ENCODE assay signal across 32 cellular contexts in genomic region chr11:127018683-127019279, GRCh38. TPM values are rescaled to one million over a fixed set of nuclear protein-coding genes. Genes with fewer than 3 reads are reported as not detected.
"Had no signal": no experiment of that assay in that cellular context is flagged by ENCODE, and none has a peak within 500 bp of the region (broad histone marks: within the 10 kb centered on the region; RNA-seq: fewer than 3 reads in every experiment).

No MANE protein-coding gene starts in this region.

- H3K9me3 ChIP-seq: ascending aorta had no signal

- H3K4me1 ChIP-seq: ascending aorta had no signal

- H3K27ac Mint-ChIP-seq: activated B cell treated with CpG ODN at 0.5 μM for 24 hours; activated CD4-positive, alpha-beta memory T cell treated with anti-CD3 and anti-CD28 coated beads for 36 hours; activated CD4-positive, alpha-beta T cell treated with anti-CD3 and anti-CD28 coated beads, Interleukin-2, amount 10 ng/mL, durations not matched to agents 24 days and 14 days; activated CD8-positive, alpha-beta memory T cell treated with anti-CD3 and anti-CD28 coated beads, Interleukin-2, amount 10 ng/mL, durations not matched to agents 7 days and 5 days; activated CD8-positive, alpha-beta T cell treated with anti-CD3 and anti-CD28 coated beads, Interleukin-2, amount 10 ng/mL, durations not matched to agents 7 days and 5 days; activated naive CD4-positive, alpha-beta T cell treated with anti-CD3 and anti-CD28 coated beads, Interleukin-2, amount 10 ng/mL, durations not matched to agents 7 days and 5 days; activated naive CD4-positive, alpha-beta T cell treated with anti-CD3 and anti-CD28 coated beads, Interleukin-2, amount 50 U/mL, for 72 hours; activated naive CD8-positive, alpha-beta T cell treated with anti-CD3 and anti-CD28 coated beads, Interleukin-2, amount 10 ng/mL, durations not matched to agents 7 days and 5 days; activated T-cell treated with anti-CD3 and anti-CD28 coated beads, Interleukin-2, amount 50 U/mL, for 72 hours; effector memory CD8-positive, alpha-beta T cell; T-cell; T-helper 1 cell treated with Interleukin-12 subunit alpha and Interleukin-12 subunit beta and Interleukin-4 antibody, amounts not matched to agents 30 μg/mL and 1 μg/mL, for 36 hours; T-helper 2 cell treated with Interferon-gamma antibody and Interleukin-4, amounts not matched to agents 5 μg/mL and 100 μg/mL, for 36 hours had no signal

- H3K27ac ChIP-seq: ascending aorta, brain microvascular endothelial cell, WERI-Rb-1 had no signal

- DNase-seq: activated B cell treated with CpG ODN at 0.5 μM for 24 hours; activated CD4-positive, alpha-beta memory T cell treated with anti-CD3 and anti-CD28 coated beads for 36 hours; activated CD4-positive, alpha-beta T cell treated with anti-CD3 and anti-CD28 coated beads, Interleukin-2, amount 10 ng/mL, durations not matched to agents 24 days and 14 days; activated CD8-positive, alpha-beta memory T cell treated with anti-CD3 and anti-CD28 coated beads, Interleukin-2, amount 10 ng/mL, durations not matched to agents 7 days and 5 days; activated CD8-positive, alpha-beta memory T cell treated with anti-CD3 and anti-CD28 coated beads, Interleukin-2, amount 50 U/mL, for 4 hours; activated CD8-positive, alpha-beta T cell treated with anti-CD3 and anti-CD28 coated beads, Interleukin-2, amount 10 ng/mL, durations not matched to agents 7 days and 5 days; activated gamma-delta T cell; activated naive CD4-positive, alpha-beta T cell; activated naive CD4-positive, alpha-beta T cell treated with anti-CD3 and anti-CD28 coated beads, Interleukin-2, amount 10 ng/mL, durations not matched to agents 7 days and 5 days; activated naive CD8-positive, alpha-beta T cell treated with anti-CD3 and anti-CD28 coated beads, Interleukin-2, amount 10 ng/mL, durations not matched to agents 7 days and 5 days; activated T-cell treated with anti-CD3 and anti-CD28 coated beads, Interleukin-2, amount 50 U/mL, for 1 hour; activated T-cell treated with anti-CD3 and anti-CD28 coated beads, Interleukin-2, amount 50 U/mL, for 72 hours; brain microvascular endothelial cell; caudate nucleus; cortex of kidney; dermis blood vessel endothelial cell; effector CD4-positive, alpha-beta T cell; effector memory CD8-positive, alpha-beta T cell; foreskin fibroblast; SW 1271; T-cell; T1000; WERI-Rb-1 had no signal

- H3K4me1 Mint-ChIP-seq: activated B cell treated with CpG ODN at 0.5 μM for 24 hours; activated CD4-positive, alpha-beta T cell treated with anti-CD3 and anti-CD28 coated beads, Interleukin-2, amount 10 ng/mL, durations not matched to agents 24 days and 14 days; activated CD8-positive, alpha-beta memory T cell treated with anti-CD3 and anti-CD28 coated beads, Interleukin-2, amount 10 ng/mL, durations not matched to agents 7 days and 5 days; activated naive CD4-positive, alpha-beta T cell treated with anti-CD3 and anti-CD28 coated beads, Interleukin-2, amount 10 ng/mL, durations not matched to agents 7 days and 5 days; activated naive CD8-positive, alpha-beta T cell treated with anti-CD3 and anti-CD28 coated beads, Interleukin-2, amount 10 ng/mL, durations not matched to agents 7 days and 5 days; T-cell had no signal

- ATAC-seq: activated CD4-positive, CD25-positive, alpha-beta regulatory T cell treated with anti-CD3 and anti-CD28 coated beads, Interleukin-2, amount 50 U/mL, for 24 hours; activated CD8-positive, alpha-beta memory T cell treated with anti-CD3 and anti-CD28 coated beads, Interleukin-2, amount 10 ng/mL, durations not matched to agents 7 days and 5 days; activated CD8-positive, alpha-beta T cell treated with anti-CD3 and anti-CD28 coated beads, Interleukin-2, amount 10 ng/mL, durations not matched to agents 7 days and 5 days; activated naive CD4-positive, alpha-beta T cell treated with anti-CD3 and anti-CD28 coated beads, Interleukin-2, amount 50 U/mL, for 72 hours; activated T-cell treated with anti-CD3 and anti-CD28 coated beads, Interleukin-2, amount 50 U/mL, for 72 hours; effector memory CD8-positive, alpha-beta T cell; esophagus mucosa; T-cell had no signal

- H3K27me3 Mint-ChIP-seq: activated CD4-positive, alpha-beta T cell treated with anti-CD3 and anti-CD28 coated beads, Interleukin-2, amount 10 ng/mL, durations not matched to agents 24 days and 14 days; activated CD8-positive, alpha-beta memory T cell treated with anti-CD3 and anti-CD28 coated beads, Interleukin-2, amount 10 ng/mL, durations not matched to agents 7 days and 5 days; activated naive CD8-positive, alpha-beta T cell treated with anti-CD3 and anti-CD28 coated beads, Interleukin-2, amount 10 ng/mL, durations not matched to agents 7 days and 5 days had no signal

- H3K36me3 Mint-ChIP-seq: activated CD4-positive, alpha-beta memory T cell treated with anti-CD3 and anti-CD28 coated beads for 36 hours; activated CD8-positive, alpha-beta memory T cell treated with anti-CD3 and anti-CD28 coated beads, Interleukin-2, amount 10 ng/mL, durations not matched to agents 7 days and 5 days; activated naive CD4-positive, alpha-beta T cell treated with anti-CD3 and anti-CD28 coated beads, Interleukin-2, amount 10 ng/mL, durations not matched to agents 7 days and 5 days; activated naive CD4-positive, alpha-beta T cell treated with anti-CD3 and anti-CD28 coated beads, Interleukin-2, amount 50 U/mL, for 72 hours; activated naive CD8-positive, alpha-beta T cell treated with anti-CD3 and anti-CD28 coated beads, Interleukin-2, amount 10 ng/mL, durations not matched to agents 7 days and 5 days; T-cell had no signal

- H3K36me3 ChIP-seq: ascending aorta, brain microvascular endothelial cell, WERI-Rb-1 had no signal

- FAIRE-seq: colon, frontal cortex had no signal

- H3K9me3 Mint-ChIP-seq: activated B cell treated with CpG ODN at 0.5 μM for 24 hours; activated CD4-positive, alpha-beta memory T cell treated with anti-CD3 and anti-CD28 coated beads for 36 hours; activated CD4-positive, alpha-beta T cell treated with anti-CD3 and anti-CD28 coated beads, Interleukin-2, amount 10 ng/mL, durations not matched to agents 24 days and 14 days; activated naive CD4-positive, alpha-beta T cell treated with anti-CD3 and anti-CD28 coated beads, Interleukin-2, amount 10 ng/mL, durations not matched to agents 7 days and 5 days; activated naive CD4-positive, alpha-beta T cell treated with anti-CD3 and anti-CD28 coated beads, Interleukin-2, amount 50 U/mL, for 72 hours; activated naive CD8-positive, alpha-beta T cell treated with anti-CD3 and anti-CD28 coated beads, Interleukin-2, amount 10 ng/mL, durations not matched to agents 7 days and 5 days; effector memory CD8-positive, alpha-beta T cell; T-helper 1 cell treated with Interleukin-12 subunit alpha and Interleukin-12 subunit beta and Interleukin-4 antibody, amounts not matched to agents 30 μg/mL and 1 μg/mL, for 36 hours; T-helper 2 cell treated with Interferon-gamma antibody and Interleukin-4, amounts not matched to agents 5 μg/mL and 100 μg/mL, for 36 hours had no signal

- H3K4me3 ChIP-seq: ascending aorta had no signal

- H3K4me3 Mint-ChIP-seq: activated B cell treated with CpG ODN at 0.5 μM for 24 hours; activated CD4-positive, alpha-beta memory T cell treated with anti-CD3 and anti-CD28 coated beads for 36 hours; activated CD4-positive, alpha-beta T cell treated with anti-CD3 and anti-CD28 coated beads, Interleukin-2, amount 10 ng/mL, durations not matched to agents 24 days and 14 days; activated CD8-positive, alpha-beta memory T cell treated with anti-CD3 and anti-CD28 coated beads, Interleukin-2, amount 10 ng/mL, durations not matched to agents 7 days and 5 days; activated CD8-positive, alpha-beta T cell treated with anti-CD3 and anti-CD28 coated beads, Interleukin-2, amount 10 ng/mL, durations not matched to agents 7 days and 5 days; activated naive CD4-positive, alpha-beta T cell treated with anti-CD3 and anti-CD28 coated beads, Interleukin-2, amount 10 ng/mL, durations not matched to agents 7 days and 5 days; activated naive CD8-positive, alpha-beta T cell treated with anti-CD3 and anti-CD28 coated beads, Interleukin-2, amount 10 ng/mL, durations not matched to agents 7 days and 5 days; activated T-cell treated with anti-CD3 and anti-CD28 coated beads, Interleukin-2, amount 50 U/mL, for 72 hours; effector memory CD8-positive, alpha-beta T cell; T-cell; T-helper 1 cell treated with Interleukin-12 subunit alpha and Interleukin-12 subunit beta and Interleukin-4 antibody, amounts not matched to agents 30 μg/mL and 1 μg/mL, for 36 hours; T-helper 2 cell treated with Interferon-gamma antibody and Interleukin-4, amounts not matched to agents 5 μg/mL and 100 μg/mL, for 36 hours had no signal

- H3K27me3 ChIP-seq: ascending aorta, brain microvascular endothelial cell had no signal

RNA-seq across cellular contexts. Expression of gene KIRREL3, which starts 18.2 kb away (rescaled TPM):
- total RNA-seq: activated B cell treated with CpG ODN at 0.5 μM for 24 hours; activated CD4-positive, alpha-beta memory T cell treated with anti-CD3 and anti-CD28 coated beads for 36 hours; activated CD4-positive, alpha-beta T cell treated with anti-CD3 and anti-CD28 coated beads, Interleukin-2, amount 10 ng/mL, durations not matched to agents 24 days and 14 days; activated CD8-positive, alpha-beta memory T cell treated with anti-CD3 and anti-CD28 coated beads for 36 hours; activated CD8-positive, alpha-beta memory T cell treated with anti-CD3 and anti-CD28 coated beads, Interleukin-2, amount 10 ng/mL, durations not matched to agents 7 days and 5 days; activated CD8-positive, alpha-beta T cell treated with anti-CD3 and anti-CD28 coated beads, Interleukin-2, amount 10 ng/mL, durations not matched to agents 7 days and 5 days; activated naive CD4-positive, alpha-beta T cell treated with anti-CD3 and anti-CD28 coated beads, Interleukin-2, amount 50 U/mL, for 72 hours; activated naive CD8-positive, alpha-beta T cell treated with anti-CD3 and anti-CD28 coated beads, Interleukin-2, amount 10 ng/mL, durations not matched to agents 7 days and 5 days; activated T-cell treated with anti-CD3 and anti-CD28 coated beads, Interleukin-2, amount 50 U/mL, for 72 hours; ascending aorta; dermis blood vessel endothelial cell; T-cell had no signal
